ENCODE assay signal across 1 cellular context in genomic region chr1:220221670-220222069, GRCh38.
TF ChIP-seq lines count a peak whose summit lies in the region.

No MANE protein-coding gene starts in this region.

TF ChIP-seq in WTC11, 78 proteins besides CTCF, POLR2A, EP300 and RAD21 (continued from another document):
- TF ChIP-seq ZNF512 (CRISPR knock-in tag; IDR thresholded peaks at IDR 0.05; ENCODE audit: borderline replicate concordance): no peak
- TF ChIP-seq ZNF425 (CRISPR knock-in tag; conservative IDR thresholded peaks at IDR 0.05): no peak
- TF ChIP-seq STAT6 (CRISPR knock-in tag; conservative IDR thresholded peaks at IDR 0.05; ENCODE audit: low read depth): no peak
